ENCODE assay signal across 26 cellular contexts in genomic region chr13:70835349-70835748, GRCh38.
"Had no signal": no experiment of that assay in that cellular context is flagged by ENCODE, and none has a peak within 500 bp of the region (broad histone marks: within the 10 kb centered on the region; RNA-seq: fewer than 3 reads in every experiment).

No MANE protein-coding gene starts in this region.

- H3K4me2 ChIP-seq: smooth muscle cell had no signal

- H3K4me1 ChIP-seq: gastrocnemius medialis, lower lobe of right lung, prostate gland, right atrium auricular region, suprapubic skin, transverse colon, upper lobe of right lung, uterus had no signal

- H3K4me3 ChIP-seq: gastrocnemius medialis, lower lobe of right lung, prostate gland, right atrium auricular region, smooth muscle cell, suprapubic skin, transverse colon, upper lobe of right lung, uterus had no signal

- H3K27me3 ChIP-seq: gastrocnemius medialis, right atrium auricular region, suprapubic skin, transverse colon, upper lobe of right lung, uterus had no signal

- H3K27ac ChIP-seq: epithelial cell of prostate, gastrocnemius medialis, lower lobe of right lung, prostate gland, right atrium auricular region, suprapubic skin, transverse colon, upper lobe of right lung, uterus had no signal

- DNase-seq: effector CD8-positive, alpha-beta T cell; endodermal cell; foreskin fibroblast; gastrocnemius medialis; head of caudate nucleus; left ventricle myocardium superior; lower lobe of right lung; naive thymus-derived CD8-positive, alpha-beta T cell; nephron progenitor cell; nucleus accumbens; stimulated activated CD4-positive, alpha-beta T cell treated with anti-CD3 and anti-CD28 coated beads, Interleukin-12 subunit alpha, Interleukin-12 subunit beta, amount 100 ng/mL, for 4 hours; stimulated activated CD4-positive, alpha-beta T cell treated with anti-CD3 and anti-CD28 coated beads, Interleukin-1b, Interleukin-23, amount 100 ng/mL, for 48 hours; stimulated activated CD4-positive, alpha-beta T cell treated with anti-CD3 and anti-CD28 coated beads, Interleukin-4, amount 100 ng/mL, for 1 hour; stimulated activated CD8-positive, alpha-beta memory T cell treated with anti-CD3 and anti-CD28 coated beads, Interleukin-4, amount 100 ng/mL, for 48 hours; stimulated activated naive CD4-positive, alpha-beta T cell; stimulated activated naive CD8-positive, alpha-beta T cell treated with anti-CD3 and anti-CD28 coated beads, Interleukin-15, amount 100 ng/mL, for 72 hours; transverse colon; upper lobe of right lung; uterus had no signal

- H3K9me3 ChIP-seq: gastrocnemius medialis, lower lobe of right lung, prostate gland, right atrium auricular region, suprapubic skin, transverse colon, upper lobe of right lung, uterus had no signal

- ATAC-seq: esophagus mucosa; gastrocnemius medialis; left ventricle myocardium superior; lower lobe of right lung; naive thymus-derived CD8-positive, alpha-beta T cell; sciatic nerve; stimulated activated naive CD8-positive, alpha-beta T cell treated with anti-CD3 and anti-CD28 coated beads, Interleukin-15, amount 100 ng/mL, for 72 hours; upper lobe of right lung had no signal

- H3K36me3 ChIP-seq: gastrocnemius medialis, lower lobe of right lung, prostate gland, right atrium auricular region, suprapubic skin, transverse colon, upper lobe of right lung, uterus had no signal
